ENCODE assay signal across 13 cellular contexts in genomic region chr15:35141743-35142356, GRCh38. TPM values are rescaled to one million over a fixed set of nuclear protein-coding genes. Genes with fewer than 3 reads are reported as not detected.
DNase-seq lines count a peak whose midpoint lies in the region; ATAC-seq and TF ChIP-seq lines count a peak whose summit lies in the region.
"Had no signal": no experiment of that assay in that cellular context is flagged by ENCODE, and none has a peak within 500 bp of the region (broad histone marks: within the 10 kb centered on the region; RNA-seq: fewer than 3 reads in every experiment).

No MANE protein-coding gene starts in this region.

- ATAC-seq in HG02884 (IDR thresholded peaks at IDR 0.05; ENCODE audit: unreplicated experiment) (peak; percentile 65), GM21447 (IDR thresholded peaks at IDR 0.05; ENCODE audit: unreplicated experiment) (no peak), GM18502 (IDR thresholded peaks at IDR 0.05; ENCODE audit: poor library complexity, unreplicated experiment) (no peak), psoas muscle (no peak)

- H3K4me1 ChIP-seq in psoas muscle, result no peaks in the 10 kb centered on the region
- H3K4me1 ChIP-seq: HAP-1 had no signal

- no peak overlapping the region for H3K27ac ChIP-seq in psoas muscle
- H3K27ac ChIP-seq: neutrophil had no signal

- TF ChIP-seq CTCF in AG09309 (IDR thresholded peaks at IDR 0.05; ENCODE audit: control insufficient read depth, insufficient read depth, low read depth, low read length, missing control alignments), result no peak
- TF ChIP-seq CTCF in kidney epithelial cell (IDR thresholded peaks at IDR 0.05; ENCODE audit: insufficient read depth, low read length, poor library complexity, severe bottlenecking), result no peak
- no peak for TF ChIP-seq CTCF in psoas muscle (IDR thresholded peaks at IDR 0.05)

- H3K36me3 ChIP-seq in kidney epithelial cell (ENCODE audit: control insufficient read depth, insufficient read depth, low read length) (no peaks in the 10 kb centered on the region), psoas muscle (ENCODE audit: insufficient read depth in 1 of 2, low read depth in 1 of 2) (no peaks in the 10 kb centered on the region)
- H3K36me3 ChIP-seq: HAP-1, neutrophil had no signal

- intact Hi-C loops in psoas muscle (cut with DNase I), result no loop called here

- no peak overlapping the region for H3K4me3 ChIP-seq in AG09309 (ENCODE audit: control insufficient read depth, low read depth, low read length)
- no peak overlapping the region for H3K4me3 ChIP-seq in kidney epithelial cell (ENCODE audit: low read depth, low read length)
- H3K4me3 ChIP-seq in psoas muscle, result no peak overlapping the region
- H3K4me3 ChIP-seq: HAP-1 had no signal

- no peaks in the 10 kb centered on the region for H3K27me3 ChIP-seq in kidney epithelial cell (ENCODE audit: control insufficient read depth, insufficient read depth, low read length)
- no peaks in the 10 kb centered on the region for H3K27me3 ChIP-seq in psoas muscle (ENCODE audit: insufficient read depth in 3 of 3, low read length in 2 of 3)

- H3K9me3 ChIP-seq in psoas muscle, result no peaks in the 10 kb centered on the region
- H3K9me3 ChIP-seq: HAP-1, neutrophil had no signal

- peak; percentile 72 for DNase-seq in AG09309 (ENCODE audit: low read depth)
- peak; percentile 36 for DNase-seq in amniotic stem cell (lab: John Stamatoyannopoulos, UW)
- DNase-seq in kidney epithelial cell (ENCODE audit: low read depth), result peak; percentile 21
- no peak for DNase-seq in NCI-H2171 treated with DMSO at 0.1 percent for 48 hours (lab: John Stamatoyannopoulos, UW)
- DNase-seq in psoas muscle, result no peak

RNA-seq across cellular contexts. Expression of gene NANOGP8, which starts 56.8 kb away (rescaled TPM):
- total RNA-seq in kidney epithelial cell (not detected in 2 replicates), psoas muscle (under 1 TPM in 1 of 4 donors, not detected in 3; 0.27 TPM)
- under 1 TPM in 1 of 3 donors, not detected in 2; 0.07 TPM for polyA plus RNA-seq in psoas muscle
- total RNA-seq: chondrocyte; NCI-H460; T-helper 1 cell treated with Interleukin-12 subunit alpha and Interleukin-12 subunit beta and Interleukin-4 antibody, amounts not matched to agents 30 ng/mL and 1 ng/mL, for 36 hours had no signal

Comparison
In these comparisons a context has a peak if more than half of its experiments do, and no peak if none do; other contexts are left out.
1. DNase-seq: peak in AG09309 (single experiment), amniotic stem cell (single experiment) and kidney epithelial cell (single experiment); none in NCI-H2171 treated with DMSO at 0.1 percent for 48 hours (single experiment) and psoas muscle (0 of 2).